In the genomic region with DNA sequence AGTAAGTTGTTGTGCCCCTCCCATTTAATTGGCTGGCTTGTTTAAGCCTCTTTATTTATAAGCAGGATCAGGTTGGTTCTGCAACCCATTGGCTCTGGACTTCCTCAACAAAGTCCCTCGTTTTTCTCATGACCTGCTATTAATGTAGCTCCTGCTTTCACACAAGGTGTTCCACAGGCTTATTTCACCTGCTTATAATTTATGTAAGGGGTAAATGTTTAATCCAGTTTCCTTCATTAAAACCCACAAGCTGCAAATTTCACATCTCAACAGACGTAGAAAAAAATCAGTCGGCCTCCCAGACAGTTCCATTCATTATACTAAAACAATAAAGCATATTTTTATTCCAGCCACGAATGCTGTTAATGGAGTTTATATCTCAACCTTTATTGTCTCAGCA, we compare ENCODE assay signal across 31 cellular contexts.
"Had no signal": no experiment of that assay in that cellular context is flagged by ENCODE, and none has a peak within 500 bp of the region (broad histone marks: within the 10 kb centered on the region; RNA-seq: fewer than 3 reads in every experiment).

No MANE protein-coding gene starts in this region.

- DNase-seq: activated CD4-positive, alpha-beta memory T cell treated with anti-CD3 and anti-CD28 coated beads for 36 hours; activated CD4-positive, alpha-beta T cell treated with anti-CD3 and anti-CD28 coated beads, Interleukin-2, amount 50 U/mL, for 1 hour; activated CD8-positive, alpha-beta memory T cell treated with anti-CD3 and anti-CD28 coated beads, Interleukin-2, amount 50 U/mL, for 4 hours; activated gamma-delta T cell treated with Interleukin-2 at 50 U/mL for 16 hours; activated naive CD4-positive, alpha-beta T cell treated with anti-CD3 and anti-CD28 coated beads for 36 hours; activated T-cell treated with anti-CD3 and anti-CD28 coated beads for 4 hours; activated T-cell treated with anti-CD3 and anti-CD28 coated beads, Interleukin-2, amount 50 U/mL, for 4 hours; adrenal gland; central memory CD4-positive, alpha-beta T cell; MM.1S; MV-4-11; NCI-H1092; NCI-H1436 treated with DMSO at 0.1 percent for 48 hours; NCI-H1694 treated with DMSO at 0.1 percent for 48 hours; NCI-H2029 treated with DMSO at 0.1 percent for 48 hours; NCI-H2107; NCI-H2171; NCI-H510A; NCI-H526; NK-92 treated with Interleukin-12 subunit alpha and Interleukin-12 subunit beta, amount 100 ng/mL, for 24 hours; PC-3; Peyer's patch; RPMI8226; SHP77 treated with DMSO at 0.1 percent for 48 hours; SK-N-SH had no signal

- H3K27me3 ChIP-seq: adrenal gland, Peyer's patch, SJSA1 had no signal

- H3K4me2 ChIP-seq: KMS-11, SK-N-SH had no signal

- H3K4me1 ChIP-seq: Peyer's patch, SJSA1 had no signal

- H3K27ac ChIP-seq: KMS-11, Peyer's patch, SJSA1 had no signal

- FAIRE-seq: astrocyte, bronchial epithelial cell, TTC549 had no signal

- H3K36me3 ChIP-seq: adrenal gland, Peyer's patch, SJSA1 had no signal

- H3K4me3 ChIP-seq: adrenal gland, Peyer's patch, SJSA1 had no signal

- ATAC-seq: activated naive CD4-positive, alpha-beta T cell treated with anti-CD3 and anti-CD28 coated beads, Interleukin-2, amount 50 U/mL, for 72 hours; activated T-cell treated with anti-CD3 and anti-CD28 coated beads, Interleukin-2, amount 50 U/mL, for 4 hours; PC-3 had no signal

- H3K9me2 ChIP-seq: SK-N-SH had no signal

- H3K9me3 ChIP-seq: adrenal gland, Peyer's patch, SJSA1 had no signal
